In the genomic region with DNA sequence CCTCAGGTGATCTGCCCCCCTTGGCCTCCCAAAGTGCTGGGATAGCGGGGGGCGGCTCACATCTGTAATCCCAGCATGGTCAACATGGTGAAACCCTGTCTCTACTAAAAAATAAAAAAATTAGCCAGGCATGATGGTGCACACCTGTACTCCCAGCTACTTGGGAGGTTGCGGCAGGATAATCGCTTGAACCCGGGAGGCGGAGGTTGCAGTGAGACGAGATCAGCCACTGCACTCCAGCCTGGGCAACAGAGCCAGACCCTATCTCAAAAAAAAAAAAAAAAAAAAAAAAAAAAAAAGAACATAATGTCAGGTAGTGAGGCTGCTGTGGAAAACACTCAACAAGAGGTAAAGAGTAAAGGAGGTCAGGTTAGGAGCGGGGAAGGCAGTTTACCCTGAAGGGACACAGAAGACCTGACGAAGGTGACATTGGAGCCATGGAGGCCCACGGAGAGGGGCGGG, we compare ENCODE assay signal across 9 cellular contexts. TPM values are rescaled to one million over a fixed set of nuclear protein-coding genes. Genes with fewer than 3 reads are reported as not detected.
DNase-seq lines count a peak whose midpoint lies in the region; ATAC-seq and TF ChIP-seq lines count a peak whose summit lies in the region.
"Not testable (repeated sequence)": the region's sequence is repeated elsewhere in the genome, so short reads cannot be mapped to it uniquely, and the experiment has no call there.
"Had no signal": no experiment of that assay in that cellular context is flagged by ENCODE, and none has a peak within 500 bp of the region (broad histone marks: within the 10 kb centered on the region; RNA-seq: fewer than 3 reads in every experiment).

No MANE protein-coding gene starts in this region.

- H3K27me3 Mint-ChIP-seq in CD4-positive, alpha-beta T cell, result peaks cover 24% of the 10 kb centered on the region
- peaks cover 22% of the 10 kb centered on the region for H3K27me3 Mint-ChIP-seq in activated CD4-positive, alpha-beta T cell treated with anti-CD3 and anti-CD28 coated beads, Interleukin-2, amount 10 ng/mL, durations not matched to agents 24 days and 14 days
- H3K27me3 Mint-ChIP-seq in activated naive CD4-positive, alpha-beta T cell treated with anti-CD3 and anti-CD28 coated beads, Interleukin-2, amount 50 U/mL, for 24 hours, result peaks cover 12% of the 10 kb centered on the region
- not testable (repeated sequence) for H3K27me3 Mint-ChIP-seq in effector memory CD8-positive, alpha-beta T cell
- H3K27me3 Mint-ChIP-seq in mesothelial cell of epicardium (ENCODE audit: low read depth), result peaks cover 42% of the 10 kb centered on the region
- peaks cover 45% of the 10 kb centered on the region for H3K27me3 Mint-ChIP-seq in type B pancreatic cell

- CTCF ChIA-PET in CD4-positive, alpha-beta T cell (lab: Charles Lee), result interaction anchor here (1.4 kb wide), 1 partner anchor 15 kb away, joined by 5 read pairs; no protein-coding TSS in a partner anchor
- CTCF ChIA-PET in HEK293T (lab: Yijun Ruan, JAX), result not testable (repeated sequence)

- intact Hi-C loops in CD4-positive, alpha-beta T cell (cut with DNase I, micrococcal nuclease); activated CD4-positive, alpha-beta T cell treated with anti-CD3 and anti-CD28 coated beads, Interleukin-2, amount 10 ng/mL, durations not matched to agents 24 days and 14 days (cut with micrococcal nuclease): not testable (repeated sequence)

- not testable (repeated sequence) for H3K27ac Mint-ChIP-seq in CD4-positive, alpha-beta T cell; activated CD4-positive, alpha-beta T cell treated with anti-CD3 and anti-CD28 coated beads, Interleukin-2, amount 10 ng/mL, durations not matched to agents 24 days and 14 days; activated naive CD4-positive, alpha-beta T cell treated with anti-CD3 and anti-CD28 coated beads, Interleukin-2, amount 50 U/mL, for 24 hours; effector memory CD8-positive, alpha-beta T cell; mesothelial cell of epicardium; type B pancreatic cell

- H3K4me3 Mint-ChIP-seq in CD4-positive, alpha-beta T cell, result peak overlapping the region; percentile 49
- peak overlapping the region; percentile 52 for H3K4me3 Mint-ChIP-seq in activated CD4-positive, alpha-beta T cell treated with anti-CD3 and anti-CD28 coated beads, Interleukin-2, amount 10 ng/mL, durations not matched to agents 24 days and 14 days
- peak overlapping the region; percentile 54 for H3K4me3 Mint-ChIP-seq in activated naive CD4-positive, alpha-beta T cell treated with anti-CD3 and anti-CD28 coated beads, Interleukin-2, amount 50 U/mL, for 24 hours
- peak overlapping the region; percentile 46 to 51 for H3K4me3 Mint-ChIP-seq in effector memory CD8-positive, alpha-beta T cell
- H3K4me3 Mint-ChIP-seq in mesothelial cell of epicardium, result peak overlapping the region; percentile 49
- peak overlapping the region; percentile 44 for H3K4me3 Mint-ChIP-seq in type B pancreatic cell

- peaks cover 41% of the 10 kb centered on the region for H3K36me3 Mint-ChIP-seq in CD4-positive, alpha-beta T cell (ENCODE audit: low read depth)
- H3K36me3 Mint-ChIP-seq in activated CD4-positive, alpha-beta T cell treated with anti-CD3 and anti-CD28 coated beads, Interleukin-2, amount 10 ng/mL, durations not matched to agents 24 days and 14 days (ENCODE audit: low read depth), result peaks cover 32% of the 10 kb centered on the region
- H3K36me3 Mint-ChIP-seq in activated naive CD4-positive, alpha-beta T cell treated with anti-CD3 and anti-CD28 coated beads, Interleukin-2, amount 50 U/mL, for 24 hours; type B pancreatic cell: not testable (repeated sequence)
- H3K36me3 Mint-ChIP-seq in effector memory CD8-positive, alpha-beta T cell (ENCODE audit: insufficient read depth), result peaks cover 34% of the 10 kb centered on the region
- peaks cover 21% of the 10 kb centered on the region for H3K36me3 Mint-ChIP-seq in mesothelial cell of epicardium

- not testable (repeated sequence) for H3K9me3 Mint-ChIP-seq in CD4-positive, alpha-beta T cell; activated CD4-positive, alpha-beta T cell treated with anti-CD3 and anti-CD28 coated beads, Interleukin-2, amount 10 ng/mL, durations not matched to agents 24 days and 14 days; activated naive CD4-positive, alpha-beta T cell treated with anti-CD3 and anti-CD28 coated beads, Interleukin-2, amount 50 U/mL, for 24 hours; effector memory CD8-positive, alpha-beta T cell; mesothelial cell of epicardium; type B pancreatic cell

- not testable (repeated sequence) for H3K4me2 ChIP-seq in osteoblast (ENCODE audit: insufficient read depth, low read length)

- H3K4me1 Mint-ChIP-seq in CD4-positive, alpha-beta T cell (ENCODE audit: low read depth), result peaks cover 11% of the 10 kb centered on the region
- H3K4me1 Mint-ChIP-seq in activated CD4-positive, alpha-beta T cell treated with anti-CD3 and anti-CD28 coated beads, Interleukin-2, amount 10 ng/mL, durations not matched to agents 24 days and 14 days; activated naive CD4-positive, alpha-beta T cell treated with anti-CD3 and anti-CD28 coated beads, Interleukin-2, amount 50 U/mL, for 24 hours; mesothelial cell of epicardium; type B pancreatic cell (ENCODE audit: unreplicated experiment): not testable (repeated sequence)
- peaks cover 6 to 15% of the 10 kb centered on the region in 2 donors for H3K4me1 Mint-ChIP-seq in effector memory CD8-positive, alpha-beta T cell (ENCODE audit: low read depth in 2 of 2)

- H3K79me2 ChIP-seq in osteoblast (ENCODE audit: insufficient read depth, low read length), result not testable (repeated sequence)

- POLR2A ChIA-PET in CD4-positive, alpha-beta T cell (lab: Charles Lee), result interaction anchor here (3.9 kb wide), 1 partner anchor 15 kb away, joined by 35 read pairs; no protein-coding TSS in a partner anchor
- POLR2A ChIA-PET in HEK293T (lab: Yijun Ruan, JAX), result not testable (repeated sequence)

- H3K27ac ChIP-seq in CD4-positive, alpha-beta T cell (ENCODE audit: low read depth, low read length); osteoblast (ENCODE audit: low read depth, low read length): not testable (repeated sequence)

- H3K36me3 ChIP-seq in osteoblast (ENCODE audit: insufficient read depth, low read length), result peaks cover 20% of the 10 kb centered on the region

- DNase-seq in CD4-positive, alpha-beta T cell; HEK293T (ENCODE audit: extremely low spot score); activated CD4-positive, alpha-beta T cell treated with anti-CD3 and anti-CD28 coated beads, Interleukin-2, amount 10 ng/mL, durations not matched to agents 24 days and 14 days; effector memory CD8-positive, alpha-beta T cell; mesothelial cell of epicardium (ENCODE audit: low spot score in 2 of 2, unreplicated experiment in 2 of 2); type B pancreatic cell (ENCODE audit: extremely low spot score, unreplicated experiment): not testable (repeated sequence)
- DNase-seq in osteoblast (ENCODE audit: insufficient read length, low spot score, missing footprints), result peak; percentile 91

- H3K9me3 ChIP-seq in CD4-positive, alpha-beta T cell (ENCODE audit: control insufficient read depth, low read length); osteoblast (ENCODE audit: low read depth, low read length): not testable (repeated sequence)

- peaks cover 19% of the 10 kb centered on the region for H3K27me3 ChIP-seq in CD4-positive, alpha-beta T cell (ENCODE audit: control insufficient read depth, insufficient read depth, low read length)
- H3K27me3 ChIP-seq in osteoblast (ENCODE audit: insufficient read depth, low read length), result not testable (repeated sequence)

- H4K20me1 ChIP-seq in osteoblast (ENCODE audit: insufficient read depth, low read length), result not testable (repeated sequence)

- not testable (repeated sequence) for H3K4me1 ChIP-seq in osteoblast (ENCODE audit: insufficient read depth, low read length)

- not testable (repeated sequence) for H2AFZ ChIP-seq in osteoblast (ENCODE audit: low read length)

- TF ChIP-seq CTCF in CD4-positive, alpha-beta T cell (IDR thresholded peaks at IDR 0.05); mesothelial cell of epicardium (IDR thresholded peaks at IDR 0.05; ENCODE audit: unreplicated experiment); osteoblast (IDR thresholded peaks at IDR 0.05; ENCODE audit: extremely low read depth, low read depth, low read length); type B pancreatic cell (conservative IDR thresholded peaks at IDR 0.05): not testable (repeated sequence)

- not testable (repeated sequence) for ATAC-seq in CD4-positive, alpha-beta T cell (ENCODE audit: poor library complexity); effector memory CD8-positive, alpha-beta T cell (replicated peaks)

- H3K4me3 ChIP-seq in osteoblast (ENCODE audit: insufficient read depth, low read length), result not testable (repeated sequence)

TF ChIP-seq in HEK293T, 16 proteins besides CTCF, POLR2A, EP300 and RAD21:
- peak; percentile 86 for TF ChIP-seq ZNF384 (IDR thresholded peaks at IDR 0.05)

RNA-seq across cellular contexts. Expression of gene SCN1B, which starts 1.0 kb away (rescaled TPM):
- total RNA-seq in CD4-positive, alpha-beta T cell, result 1 to 10 TPM; 1.4 to 2.3 TPM
- 0.78 and 0.96 TPM in 2 replicates for total RNA-seq in activated CD4-positive, alpha-beta T cell treated with anti-CD3 and anti-CD28 coated beads, Interleukin-2, amount 10 ng/mL, durations not matched to agents 24 days and 14 days
- total RNA-seq in mesothelial cell of epicardium, result 2.2 to 2.8 TPM (median 2.7 TPM) in 3 replicates
- total RNA-seq in osteoblast, result 4.7 and 5.6 TPM in 2 replicates
- 0.88 and 1.1 TPM in 2 replicates for total RNA-seq in type B pancreatic cell (ENCODE audit: low replicate concordance)

RNA-seq across cellular contexts. Expression of gene HPN, which starts 12.2 kb away (rescaled TPM):
- not detected for total RNA-seq in CD4-positive, alpha-beta T cell
- 0.09 TPM in 1 of 2 replicates, not detected in the other for total RNA-seq in activated CD4-positive, alpha-beta T cell treated with anti-CD3 and anti-CD28 coated beads, Interleukin-2, amount 10 ng/mL, durations not matched to agents 24 days and 14 days
- 20.3 to 22.9 TPM (median 21.3 TPM) in 3 replicates for total RNA-seq in mesothelial cell of epicardium
- under 0.01 and 0.29 TPM in 2 replicates for total RNA-seq in osteoblast
- 15.1 and 17.1 TPM in 2 replicates for total RNA-seq in type B pancreatic cell (ENCODE audit: low replicate concordance)
- total RNA-seq: activated CD4-positive, alpha-beta T cell treated with anti-CD3 and anti-CD28 coated beads, Interleukin-2, amount 10 ng/mL, durations not matched to agents 7 days and 5 days had no signal

RNA-seq across cellular contexts. Expression of gene GRAMD1A, which starts 29.2 kb away (rescaled TPM):
- total RNA-seq in CD4-positive, alpha-beta T cell, result 100 to 1,000 TPM; 221 to 229 TPM
- total RNA-seq in activated CD4-positive, alpha-beta T cell treated with anti-CD3 and anti-CD28 coated beads, Interleukin-2, amount 10 ng/mL, durations not matched to agents 24 days and 14 days, result 160 and 176 TPM in 2 replicates
- total RNA-seq in mesothelial cell of epicardium, result 123 to 130 TPM (median 129 TPM) in 3 replicates
- total RNA-seq in osteoblast, result 29.7 and 33.6 TPM in 2 replicates
- 35.2 and 79.6 TPM in 2 replicates for total RNA-seq in type B pancreatic cell (ENCODE audit: low replicate concordance)

Comparison
In these comparisons a context has a peak if more than half of its experiments do, and no peak if none do; other contexts are left out.
1. RNA of gene HPN, which starts 12.2 kb away (total RNA-seq): 20.3 to 22.9 TPM in mesothelial cell of epicardium and 15.1 to 17.1 TPM in type B pancreatic cell; not detected in CD4-positive, alpha-beta T cell, 0.09 TPM in activated CD4-positive, alpha-beta T cell treated with anti-CD3 and anti-CD28 coated beads, Interleukin-2, amount 10 ng/mL, durations not matched to agents 24 days and 14 days and under 0.01 to 0.29 TPM in osteoblast; every median in the first group is over 10 times any median in the second.
2. Peak in every context shown above with its lines, with median percentiles within 50 percentile points of each other: H3K4me3 Mint-ChIP-seq.